Comparison of ENCODE assay signal across 2 cellular contexts in genomic region chr7:728602-729001, GRCh38.
TF ChIP-seq lines count a peak whose summit lies in the region.

No MANE protein-coding gene starts in this region.

TF ChIP-seq in K562, 482 proteins besides CTCF, POLR2A, EP300 and RAD21:
- no peak for TF ChIP-seq PTBP1 (IDR thresholded peaks at IDR 0.05; ENCODE audit: low read depth, low read length)
- no peak for TF ChIP-seq ZFP36 (IDR thresholded peaks at IDR 0.05; ENCODE audit: low read depth, low read length, partially characterized antibody)
- no peak for TF ChIP-seq RNF2 (IDR thresholded peaks at IDR 0.05)
- TF ChIP-seq GMEB1 (CRISPR knock-in tag; IDR thresholded peaks at IDR 0.05), result no peak
- no peak for TF ChIP-seq ZNF444 (CRISPR knock-in tag; IDR thresholded peaks at IDR 0.05)
- no peak for TF ChIP-seq ETV1 (tag; conservative IDR thresholded peaks at IDR 0.05; ENCODE audit: low read depth)
- no peak for TF ChIP-seq HIVEP1 (CRISPR knock-in tag; IDR thresholded peaks at IDR 0.05)
- no peak for TF ChIP-seq CHCHD3 (CRISPR knock-in tag; IDR thresholded peaks at IDR 0.05)
- TF ChIP-seq MTA2 (IDR thresholded peaks at IDR 0.05; ENCODE audit: low read depth), result no peak
- TF ChIP-seq FOXJ3 (CRISPR knock-in tag; IDR thresholded peaks at IDR 0.05), result no peak
- no peak for TF ChIP-seq RB1 (IDR thresholded peaks at IDR 0.05; ENCODE audit: low read depth)
- TF ChIP-seq HMBOX1 (IDR thresholded peaks at IDR 0.05), result no peak
- no peak for TF ChIP-seq ZNF696 (CRISPR knock-in tag; conservative IDR thresholded peaks at IDR 0.05)
- no peak for TF ChIP-seq RBBP5 (IDR thresholded peaks at IDR 0.05; ENCODE audit: borderline replicate concordance, insufficient read depth, low read length, poor library complexity, severe bottlenecking)
- TF ChIP-seq ATF1 (CRISPR knock-in tag; IDR thresholded peaks at IDR 0.05), result no peak
- TF ChIP-seq ATF1 (tag; IDR thresholded peaks at IDR 0.05), result no peak
- no peak for TF ChIP-seq ZNF764 (CRISPR knock-in tag; IDR thresholded peaks at IDR 0.05; ENCODE audit: low read depth)
- TF ChIP-seq ETS2 (tag; IDR thresholded peaks at IDR 0.05; ENCODE audit: borderline replicate concordance, poor library complexity, severe bottlenecking), result no peak
- no peak for TF ChIP-seq CTBP1 (IDR thresholded peaks at IDR 0.05; ENCODE audit: borderline replicate concordance)
- TF ChIP-seq GTF2E2 (tag; IDR thresholded peaks at IDR 0.05), result no peak
- no peak for TF ChIP-seq NFRKB (IDR thresholded peaks at IDR 0.05; ENCODE audit: low read depth)

TF ChIP-seq in neural cell, 6 proteins besides CTCF, POLR2A, EP300 and RAD21 (continued from another document):
- TF ChIP-seq POLR2AphosphoS5 (IDR thresholded peaks at IDR 0.05), result no peak
- TF ChIP-seq TAF1 (IDR thresholded peaks at IDR 0.05; ENCODE audit: low read depth), result no peak
- no peak for TF ChIP-seq EZH2 (IDR thresholded peaks at IDR 0.05; ENCODE audit: borderline replicate concordance, insufficient read depth, low read length, poor library complexity, severe bottlenecking)
- TF ChIP-seq SMC3 (conservative IDR thresholded peaks at IDR 0.05; ENCODE audit: poor library complexity), result no peak
- TF ChIP-seq REST (IDR thresholded peaks at IDR 0.05; ENCODE audit: borderline replicate concordance), result no peak
